In genomic region chr9:93012998-93013855, GRCh38 we compare ENCODE assay signal across 20 cellular contexts. TPM values are rescaled to one million over a fixed set of nuclear protein-coding genes. Genes with fewer than 3 reads are reported as not detected.
DNase-seq lines count a peak whose midpoint lies in the region; ATAC-seq and TF ChIP-seq lines count a peak whose summit lies in the region.
"Had no signal": no experiment of that assay in that cellular context is flagged by ENCODE, and none has a peak within 500 bp of the region (broad histone marks: within the 10 kb centered on the region; RNA-seq: fewer than 3 reads in every experiment).

No MANE protein-coding gene starts in this region.

- H3K9me3 Mint-ChIP-seq in T-cell (no peaks in the 10 kb centered on the region), endodermal cell (no peaks in the 10 kb centered on the region)
- H3K9me3 Mint-ChIP-seq: mesothelial cell of epicardium, neural progenitor cell had no signal

- CTCF ChIA-PET in T-cell (lab: Charles Lee) = no interaction called here

- H3K27ac ChIP-seq in left ventricle myocardium inferior (replicated peaks) (no peak overlapping the region), endodermal cell (ENCODE audit: low read depth, low read length) (no peak overlapping the region)
- H3K27ac ChIP-seq: cardiac muscle cell, esophagus muscularis mucosa, gastroesophageal sphincter, neural progenitor cell, thoracic aorta had no signal

- intact Hi-C loops in cardiac septum (cut with DNase I) = no loop called here
- intact Hi-C loops in left ventricle myocardium inferior (cut with micrococcal nuclease) = no loop called here

- H3K4me3 Mint-ChIP-seq in T-cell (no peak overlapping the region), endodermal cell (no peak overlapping the region)
- H3K4me3 Mint-ChIP-seq: mesothelial cell of epicardium, neural progenitor cell had no signal

- H3K4me1 ChIP-seq in left ventricle myocardium inferior (no peaks in the 10 kb centered on the region), endodermal cell (ENCODE audit: control insufficient read depth, insufficient read depth, low read length) (no peaks in the 10 kb centered on the region)
- H3K4me1 ChIP-seq: esophagus muscularis mucosa, gastroesophageal sphincter had no signal

- H3K9ac ChIP-seq in endodermal cell (ENCODE audit: extremely low read depth, low read length, poor library complexity, severe bottlenecking) = no peak overlapping the region
- H3K9ac ChIP-seq: neural progenitor cell had no signal

- TF ChIP-seq CTCF in left ventricle myocardium inferior (IDR thresholded peaks at IDR 0.05; ENCODE audit: borderline replicate concordance) (no peak), endodermal cell (conservative IDR thresholded peaks at IDR 0.05) (no peak)

- H3K27me3 Mint-ChIP-seq in T-cell = no peaks in the 10 kb centered on the region
- H3K27me3 Mint-ChIP-seq in endodermal cell (ENCODE audit: insufficient read depth) = no peaks in the 10 kb centered on the region

- H3K4me1 Mint-ChIP-seq in T-cell (peaks cover 20 to 29% (median 23%) of the 10 kb centered on the region in 3 donors), endodermal cell (peaks cover 4% of the 10 kb centered on the region)
- H3K4me1 Mint-ChIP-seq: mesothelial cell of epicardium had no signal

- peak in 1 of 4 experiments; percentile 21 for ATAC-seq in T-cell (replicated peaks in 1 of 4)
- ATAC-seq: gastroesophageal sphincter, left colon had no signal

- H3K27ac Mint-ChIP-seq in T-cell (peak overlapping the region; percentile 21 to 61), endodermal cell (no peak overlapping the region)
- H3K27ac Mint-ChIP-seq: mesothelial cell of epicardium had no signal

- peaks cover 47% of the 10 kb centered on the region for H3K36me3 Mint-ChIP-seq in T-cell
- no peaks in the 10 kb centered on the region for H3K36me3 Mint-ChIP-seq in endodermal cell (ENCODE audit: low read depth)
- H3K36me3 Mint-ChIP-seq: neural progenitor cell had no signal

- peaks cover 19% of the 10 kb centered on the region for H3K27me3 ChIP-seq in left ventricle myocardium inferior (ENCODE audit: low read depth)
- H3K27me3 ChIP-seq in endodermal cell (ENCODE audit: control insufficient read depth, insufficient read depth, low read length, poor library complexity, severe bottlenecking) = no peaks in the 10 kb centered on the region
- H3K27me3 ChIP-seq: neural progenitor cell, spleen had no signal

- DNase-seq in cardiac septum (ENCODE audit: low spot score) (peak; percentile 58), left ventricle myocardium inferior (no peak), T-cell (no peak), endodermal cell (peak; percentile 35), superior temporal gyrus (ENCODE audit: extremely low spot score) (no peak), iPS-NIHi11 (ENCODE audit: low spot score) (no peak)
- no peak for DNase-seq in stimulated activated CD4-positive, alpha-beta T cell treated with anti-CD3 and anti-CD28 coated beads, Interleukin-4, amount 100 ng/mL, for 4 hours
- DNase-seq: activated CD4-positive, alpha-beta T cell treated with anti-CD3 and anti-CD28 coated beads for 1 hour; amniotic stem cell; EL; left colon; NCI-H187 treated with DMSO at 0.1 percent for 48 hours; spleen; T1000 had no signal

- 93 to 94% methylated on average over 10 to 14 of the region's 14 CpGs for WGBS in endodermal cell (ENCODE audit: insufficient coverage in 1 of 2, insufficient read length in 1 of 2), 2 experiments

- no peak overlapping the region for H3K4me3 ChIP-seq in left ventricle myocardium inferior
- no peak overlapping the region for H3K4me3 ChIP-seq in endodermal cell (ENCODE audit: low read length)
- H3K4me3 ChIP-seq: cardiac muscle cell, esophagus muscularis mucosa, gastroesophageal sphincter, neural progenitor cell, spleen, thoracic aorta had no signal

- H3K9me3 ChIP-seq in left ventricle myocardium inferior (replicated peaks) (no peaks in the 10 kb centered on the region), endodermal cell (ENCODE audit: control insufficient read depth, low read length) (no peaks in the 10 kb centered on the region)
- H3K9me3 ChIP-seq: esophagus muscularis mucosa, gastroesophageal sphincter, spleen, thoracic aorta had no signal

- H3K36me3 ChIP-seq in left ventricle myocardium inferior (no peaks in the 10 kb centered on the region), endodermal cell (ENCODE audit: control insufficient read depth, insufficient read depth, low read length) (no peaks in the 10 kb centered on the region)
- H3K36me3 ChIP-seq: cardiac muscle cell, gastroesophageal sphincter, neural progenitor cell, thoracic aorta had no signal

- POLR2A ChIA-PET in T-cell (lab: Charles Lee) = no interaction called here

RNA-seq across cellular contexts. Expression of gene SUSD3, which starts 45.3 kb away (rescaled TPM):
- total RNA-seq in cardiac septum (1.1 TPM), left ventricle myocardium inferior (0.60 TPM), T-cell (10 to 100 TPM; 39.6 to 79.2 (median 71.2) TPM), endodermal cell (1 to 10 TPM; 5.1 to 5.9 TPM)
- 3.1 TPM for polyA plus RNA-seq in endodermal cell (2013, experiment 1 of 2)
- 2.7 TPM for polyA plus RNA-seq in endodermal cell (2013, experiment 2 of 2)
- total RNA-seq: cardiac muscle cell had no signal
- polyA plus RNA-seq: cardiac muscle cell had no signal

Comparison
In these comparisons a context has a peak if more than half of its experiments do, and no peak if none do; other contexts are left out.
1. DNase-seq: peak in cardiac septum (single experiment) and endodermal cell (single experiment); none in left ventricle myocardium inferior (single experiment), T-cell (0 of 34), superior temporal gyrus (single experiment), iPS-NIHi11 (single experiment) and stimulated activated CD4-positive, alpha-beta T cell treated with anti-CD3 and anti-CD28 coated beads, Interleukin-4, amount 100 ng/mL, for 4 hours (0 of 2).
2. RNA of gene SUSD3, which starts 45.3 kb away (total RNA-seq): 39.6 to 79.2 TPM in T-cell; 5.1 to 5.9 TPM in endodermal cell, 1.1 TPM in cardiac septum (single experiment) and 0.60 TPM in left ventricle myocardium inferior (single experiment); every median in the first group is over 4 times any median in the second.